In the genomic region with DNA sequence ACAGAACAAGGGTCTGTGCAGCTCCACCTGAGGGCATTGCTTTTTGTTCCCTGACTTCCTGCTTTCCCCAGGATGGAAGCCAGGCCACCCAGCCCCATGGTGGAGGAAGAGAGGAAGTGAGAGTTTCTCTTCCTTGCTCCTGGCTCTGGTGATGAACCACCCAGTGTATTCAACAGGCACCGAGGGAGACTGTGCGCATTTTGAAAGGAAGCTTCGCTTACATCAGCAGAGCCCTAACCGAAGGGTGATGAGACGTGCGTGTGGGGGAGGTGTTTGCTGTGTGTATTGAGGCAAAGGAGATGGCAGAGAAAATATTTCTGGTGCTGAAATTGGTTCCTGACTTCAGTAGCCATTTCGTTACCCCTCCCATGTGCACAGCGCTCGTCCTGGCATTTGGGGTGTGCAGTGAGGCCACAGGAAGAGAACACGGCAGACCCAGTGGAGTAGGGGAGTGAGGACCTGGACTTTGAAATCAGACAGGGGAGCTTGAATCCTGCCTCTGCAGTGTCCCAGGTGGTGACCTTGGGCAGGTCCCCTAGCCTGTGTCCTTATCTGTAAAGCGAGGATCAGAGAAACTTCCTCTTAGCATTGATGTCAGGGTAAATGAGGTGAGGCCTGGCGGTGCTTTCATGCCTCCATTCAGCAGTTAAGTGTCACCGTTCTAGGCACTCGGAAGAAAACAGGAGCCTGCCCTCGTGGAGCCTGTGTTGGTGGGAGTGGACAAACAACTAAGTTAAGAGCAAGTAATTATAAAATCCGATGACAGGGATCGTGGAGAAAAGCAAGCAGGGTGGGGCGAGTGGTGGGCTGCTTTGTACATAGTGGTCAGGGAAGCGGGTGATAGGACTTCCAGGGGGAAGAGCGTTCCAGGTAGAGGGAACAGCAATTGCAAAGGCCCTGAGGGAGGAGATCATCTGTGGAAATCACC, we compare ENCODE assay signal across 1 cellular context.
A peak's percentile ranks its signal among the peaks of the same experiment; 100 is the strongest.
TF ChIP-seq lines count a peak whose summit lies in the region.

No MANE protein-coding gene starts in this region.

TF ChIP-seq in HepG2, 621 proteins besides CTCF, POLR2A, EP300 and RAD21 (continued from another document and continues in another):
- no peak for TF ChIP-seq PBX2 (CRISPR knock-in tag; IDR thresholded peaks at IDR 0.05)
- TF ChIP-seq ZC3H4 (CRISPR knock-in tag; IDR thresholded peaks at IDR 0.05; ENCODE audit: borderline replicate concordance): peak; percentile 69; the same call in 1 of the 2 replicates
- peak; percentile 95; the same call in 1 of the 2 replicates for TF ChIP-seq ZSCAN31 (CRISPR knock-in tag; IDR thresholded peaks at IDR 0.05; ENCODE audit: low read depth)
- peak; percentile 84 for TF ChIP-seq MEF2D (CRISPR knock-in tag; IDR thresholded peaks at IDR 0.05)
- TF ChIP-seq, protein P1, sequence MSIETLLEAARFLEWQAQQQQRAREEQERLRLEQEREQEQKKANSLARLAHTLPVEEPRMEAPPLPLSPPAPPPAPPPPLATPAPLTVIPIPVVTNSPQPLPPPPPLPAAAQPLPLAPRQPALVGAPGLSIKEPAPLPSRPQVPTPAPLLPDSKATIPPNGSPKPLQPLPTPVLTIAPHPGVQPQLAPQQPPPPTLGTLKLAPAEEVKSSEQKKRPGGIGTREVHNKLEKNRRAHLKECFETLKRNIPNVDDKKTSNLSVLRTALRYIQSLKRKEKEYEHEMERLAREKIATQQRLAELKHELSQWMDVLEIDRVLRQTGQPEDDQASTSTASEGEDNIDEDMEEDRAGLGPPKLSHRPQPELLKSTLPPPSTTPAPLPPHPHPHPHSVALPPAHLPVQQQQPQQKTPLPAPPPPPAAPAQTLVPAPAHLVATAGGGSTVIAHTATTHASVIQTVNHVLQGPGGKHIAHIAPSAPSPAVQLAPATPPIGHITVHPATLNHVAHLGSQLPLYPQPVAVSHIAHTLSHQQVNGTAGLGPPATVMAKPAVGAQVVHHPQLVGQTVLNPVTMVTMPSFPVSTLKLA (IDR thresholded peaks at IDR 0.05): peak; percentile 88
- no peak; the same call in 1 of the 2 replicates for TF ChIP-seq ZKSCAN1 (IDR thresholded peaks at IDR 0.05; ENCODE audit: low read length)
- TF ChIP-seq HDAC1 (CRISPR knock-in tag; IDR thresholded peaks at IDR 0.05): peak; percentile 97
- peak; percentile 93; the same call in 1 of the 2 replicates for TF ChIP-seq SNAI1 (CRISPR knock-in tag; IDR thresholded peaks at IDR 0.05; ENCODE audit: borderline replicate concordance)
- 0 out of 2 replicates have a peak, but pooled peaks have one; percentile 40 for TF ChIP-seq ZNF709 (CRISPR knock-in tag; IDR thresholded peaks at IDR 0.05)
- TF ChIP-seq GATAD2A (CRISPR knock-in tag; IDR thresholded peaks at IDR 0.05): peak; percentile 99
- TF ChIP-seq IKZF1 (IDR thresholded peaks at IDR 0.05): no peak
- no peak for TF ChIP-seq ZNF678 (CRISPR knock-in tag; IDR thresholded peaks at IDR 0.05)
- peak; percentile 85 for TF ChIP-seq FOXK2 (IDR thresholded peaks at IDR 0.05)
- TF ChIP-seq NFIB (CRISPR knock-in tag; IDR thresholded peaks at IDR 0.05; ENCODE audit: borderline replicate concordance): no peak
- 0 out of 2 replicates have a peak, but pooled peaks have one; percentile 76 for TF ChIP-seq GTF3A (CRISPR knock-in tag; conservative IDR thresholded peaks at IDR 0.05)
- TF ChIP-seq FOXC1 (CRISPR knock-in tag; IDR thresholded peaks at IDR 0.05; ENCODE audit: borderline replicate concordance): peak; percentile 62
- no peak; the same call in 1 of the 2 replicates for TF ChIP-seq FOXP1 (IDR thresholded peaks at IDR 0.05)
- peak; percentile 94 for TF ChIP-seq FOXP1 (CRISPR knock-in tag; IDR thresholded peaks at IDR 0.05)
- TF ChIP-seq ATM (IDR thresholded peaks at IDR 0.05; ENCODE audit: borderline replicate concordance): no peak
- no peak for TF ChIP-seq ZNF354B (CRISPR knock-in tag; IDR thresholded peaks at IDR 0.05)
- TF ChIP-seq, protein P2, sequence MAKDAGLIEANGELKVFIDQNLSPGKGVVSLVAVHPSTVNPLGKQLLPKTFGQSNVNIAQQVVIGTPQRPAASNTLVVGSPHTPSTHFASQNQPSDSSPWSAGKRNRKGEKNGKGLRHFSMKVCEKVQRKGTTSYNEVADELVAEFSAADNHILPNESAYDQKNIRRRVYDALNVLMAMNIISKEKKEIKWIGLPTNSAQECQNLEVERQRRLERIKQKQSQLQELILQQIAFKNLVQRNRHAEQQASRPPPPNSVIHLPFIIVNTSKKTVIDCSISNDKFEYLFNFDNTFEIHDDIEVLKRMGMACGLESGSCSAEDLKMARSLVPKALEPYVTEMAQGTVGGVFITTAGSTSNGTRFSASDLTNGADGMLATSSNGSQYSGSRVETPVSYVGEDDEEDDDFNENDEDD (CRISPR knock-in tag; IDR thresholded peaks at IDR 0.05; ENCODE audit: borderline replicate concordance): 0 out of 2 replicates have a peak, but pooled peaks have one; percentile 66
- TF ChIP-seq MIER2 (CRISPR knock-in tag; IDR thresholded peaks at IDR 0.05): peak; percentile 87
- TF ChIP-seq ZNF513 (CRISPR knock-in tag; conservative IDR thresholded peaks at IDR 0.05): no peak
- no peak for TF ChIP-seq CEBPB (IDR thresholded peaks at IDR 0.05; ENCODE audit: borderline replicate concordance, low read depth, low read length)
- TF ChIP-seq SRY (CRISPR knock-in tag; IDR thresholded peaks at IDR 0.05): no peak
- no peak for TF ChIP-seq ZFP36 (IDR thresholded peaks at IDR 0.05; ENCODE audit: borderline replicate concordance, low read depth, low read length, partially characterized antibody)
- peak; percentile 91 for TF ChIP-seq ZIK1 (CRISPR knock-in tag; IDR thresholded peaks at IDR 0.05; ENCODE audit: borderline replicate concordance, low read depth)
- TF ChIP-seq PRPF4 (IDR thresholded peaks at IDR 0.05; ENCODE audit: low read depth, low read length, poor library complexity, severe bottlenecking): no peak
- peak; percentile 91 for TF ChIP-seq ZBTB38 (CRISPR knock-in tag; IDR thresholded peaks at IDR 0.05)
- peak; percentile 93 for TF ChIP-seq HNF1B (CRISPR knock-in tag; IDR thresholded peaks at IDR 0.05)
- TF ChIP-seq, protein P3, sequence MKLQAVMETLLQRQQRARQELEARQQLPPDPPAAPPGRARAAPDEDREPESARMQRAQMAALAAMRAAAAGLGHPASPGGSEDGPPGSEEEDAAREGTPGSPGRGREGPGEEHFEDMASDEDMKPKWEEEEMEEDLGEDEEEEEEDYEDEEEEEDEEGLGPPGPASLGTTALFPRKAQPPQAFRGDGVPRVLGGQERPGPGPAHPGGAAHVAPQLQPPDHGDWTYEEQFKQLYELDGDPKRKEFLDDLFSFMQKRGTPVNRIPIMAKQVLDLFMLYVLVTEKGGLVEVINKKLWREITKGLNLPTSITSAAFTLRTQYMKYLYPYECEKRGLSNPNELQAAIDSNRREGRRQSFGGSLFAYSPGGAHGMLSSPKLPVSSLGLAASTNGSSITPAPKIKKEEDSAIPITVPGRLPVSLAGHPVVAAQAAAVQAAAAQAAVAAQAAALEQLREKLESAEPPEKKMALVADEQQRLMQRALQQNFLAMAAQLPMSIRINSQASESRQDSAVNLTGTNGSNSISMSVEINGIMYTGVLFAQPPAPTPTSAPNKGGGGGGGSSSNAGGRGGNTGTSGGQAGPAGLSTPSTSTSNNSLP (IDR thresholded peaks at IDR 0.05; ENCODE audit: low read depth, low read length): peak; percentile 93
- peak; percentile 57; the same call in 1 of the 2 replicates for TF ChIP-seq ZBTB21 (CRISPR knock-in tag; IDR thresholded peaks at IDR 0.05)
- peak; percentile 95 for TF ChIP-seq HOMEZ (CRISPR knock-in tag; IDR thresholded peaks at IDR 0.05; ENCODE audit: low read depth)
- TF ChIP-seq KLF9 (CRISPR knock-in tag; IDR thresholded peaks at IDR 0.05; ENCODE audit: low read depth): no peak
- TF ChIP-seq ZNF350 (CRISPR knock-in tag; IDR thresholded peaks at IDR 0.05; ENCODE audit: borderline replicate concordance, low read depth): peak; percentile 99
- TF ChIP-seq SUZ12 (IDR thresholded peaks at IDR 0.05; ENCODE audit: low read depth, low read length): no peak
- peak; percentile 84 for TF ChIP-seq POLR2AphosphoS5 (IDR thresholded peaks at IDR 0.05; ENCODE audit: low read depth, low read length)
- TF ChIP-seq ZNF362 (CRISPR knock-in tag; IDR thresholded peaks at IDR 0.05; ENCODE audit: borderline replicate concordance): peak; percentile 59; the same call in 1 of the 2 replicates
- peak; percentile 64; the same call in 1 of the 2 replicates for TF ChIP-seq GABPB1 (CRISPR knock-in tag; IDR thresholded peaks at IDR 0.05)
- peak; percentile 93; the same call in 1 of the 2 replicates for TF ChIP-seq NFKBIZ (CRISPR knock-in tag; IDR thresholded peaks at IDR 0.05)
- peak; percentile 72; the same call in 1 of the 2 replicates for TF ChIP-seq TSC22D2 (CRISPR knock-in tag; IDR thresholded peaks at IDR 0.05; ENCODE audit: borderline replicate concordance)
- TF ChIP-seq GATAD1 (CRISPR knock-in tag; IDR thresholded peaks at IDR 0.05): peak; percentile 73; the same call in 1 of the 2 replicates
- peak; percentile 79; the same call in 1 of the 2 replicates for TF ChIP-seq YEATS2 (CRISPR knock-in tag; IDR thresholded peaks at IDR 0.05; ENCODE audit: borderline replicate concordance)
- 0 out of 2 replicates have a peak, but pooled peaks have one; percentile 34 for TF ChIP-seq ZSCAN12 (CRISPR knock-in tag; IDR thresholded peaks at IDR 0.05)
- TF ChIP-seq ZNF543 (CRISPR knock-in tag; IDR thresholded peaks at IDR 0.05): peak; percentile 92
